ENCODE assay signal across 7 cellular contexts in the genomic region with DNA sequence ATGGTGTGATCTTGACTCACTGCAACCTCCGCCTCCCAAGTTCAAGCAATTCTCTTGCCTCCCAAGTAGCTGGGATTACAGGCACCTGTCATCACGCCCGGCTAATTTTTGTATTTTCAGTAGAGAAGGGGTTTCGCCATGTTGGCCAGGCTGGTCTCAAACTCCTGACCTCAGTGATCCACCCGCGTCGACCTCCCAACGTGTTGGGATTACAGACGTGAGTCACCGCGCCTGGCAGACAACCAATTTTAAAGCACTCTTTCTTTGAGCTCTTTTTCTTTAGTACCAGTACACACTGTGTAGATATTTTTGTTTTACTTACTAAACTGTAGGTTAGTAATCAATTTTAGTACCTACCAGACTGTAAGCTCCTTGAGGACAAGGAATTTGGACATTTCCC. TPM values are rescaled to one million over a fixed set of nuclear protein-coding genes. Genes with fewer than 3 reads are reported as not detected.
DNase-seq lines count a peak whose midpoint lies in the region; ATAC-seq and TF ChIP-seq lines count a peak whose summit lies in the region.
"Not testable (repeated sequence)": the region's sequence is repeated elsewhere in the genome, so short reads cannot be mapped to it uniquely, and the experiment has no call there.

No MANE protein-coding gene starts in this region.

- not testable (repeated sequence) for H4K20me1 ChIP-seq in PC-9 (ENCODE audit: insufficient read depth)

- peak; percentile 11 for DNase-seq in ELR (ENCODE audit: low read depth)
- not testable (repeated sequence) for DNase-seq in PC-9; activated CD8-positive, alpha-beta T cell treated with anti-CD3 and anti-CD28 coated beads for 36 hours; adipocyte (ENCODE audit: low read depth); endodermal cell
- peak; percentile 74 for DNase-seq in iris pigment epithelial cell (ENCODE audit: low read depth)

- peak overlapping the region; percentile 94; the same call in 1 of the 2 replicates for H3K4me3 ChIP-seq in PC-9
- peak overlapping the region; percentile 99 for H3K4me3 ChIP-seq in adipocyte (ENCODE audit: low read length)
- H3K4me3 ChIP-seq in endodermal cell (ENCODE audit: low read length), result peak overlapping the region; percentile 98
- not testable (repeated sequence) for H3K4me3 ChIP-seq in parathyroid adenoma (ENCODE audit: low read depth, low read length)

- BruUV-seq in PC-9 (replicated peaks; lab: Mats Ljungman, UMichigan), result not testable (repeated sequence)

- ATAC-seq in activated CD8-positive, alpha-beta T cell treated with anti-CD3 and anti-CD28 coated beads for 36 hours, result not testable (repeated sequence)

- H3K79me2 ChIP-seq in PC-9 (ENCODE audit: low read depth) (peaks cover 75% of the 10 kb centered on the region), parathyroid adenoma (peaks cover 55% of the 10 kb centered on the region)

- H3F3A ChIP-seq in PC-9 (ENCODE audit: insufficient read depth, low read depth), result not testable (repeated sequence)

- not testable (repeated sequence) for H3K27me3 ChIP-seq in PC-9 (ENCODE audit: insufficient read depth, low read depth); adipocyte (replicated peaks; ENCODE audit: control insufficient read depth, insufficient read depth, low read length); endodermal cell (ENCODE audit: control insufficient read depth, insufficient read depth, low read length, poor library complexity, severe bottlenecking); parathyroid adenoma (ENCODE audit: control insufficient read depth, insufficient read depth, low read length)

- H2AFZ ChIP-seq in PC-9, parathyroid adenoma: not testable (repeated sequence)

- H3K9ac ChIP-seq in adipocyte (ENCODE audit: low read length); endodermal cell (ENCODE audit: extremely low read depth, low read length, poor library complexity, severe bottlenecking); parathyroid adenoma: not testable (repeated sequence)

- peaks cover 33% of the 10 kb centered on the region for H3K4me1 Mint-ChIP-seq in activated CD8-positive, alpha-beta T cell treated with anti-CD3 and anti-CD28 coated beads for 36 hours (ENCODE audit: low read depth)
- H3K4me1 Mint-ChIP-seq in endodermal cell, result peaks cover 20% of the 10 kb centered on the region

- intact Hi-C loops in PC-9 (cut with micrococcal nuclease; ENCODE audit: unreplicated experiment), result loop anchor here (10.0 kb wide), 1 partner anchor 608 kb away; the partner anchor contains the start of genes FASTKD2 and MDH1B
- intact Hi-C loops in activated CD8-positive, alpha-beta T cell treated with anti-CD3 and anti-CD28 coated beads for 36 hours (cut with micrococcal nuclease), result not testable (repeated sequence)

- not testable (repeated sequence) for H3K9me3 ChIP-seq in PC-9 (ENCODE audit: insufficient read depth, low read depth); adipocyte (ENCODE audit: control insufficient read depth, low read length); parathyroid adenoma (ENCODE audit: control insufficient read depth, low read length)
- peaks cover 12% of the 10 kb centered on the region for H3K9me3 ChIP-seq in endodermal cell (ENCODE audit: control insufficient read depth, low read length)

- H3K4me1 ChIP-seq in PC-9 (replicated peaks; ENCODE audit: insufficient read depth) (peaks cover 16% of the 10 kb centered on the region), adipocyte (ENCODE audit: control insufficient read depth, insufficient read depth, low read length) (peaks cover 34% of the 10 kb centered on the region), parathyroid adenoma (peaks cover 14% of the 10 kb centered on the region)
- H3K4me1 ChIP-seq in endodermal cell (ENCODE audit: control insufficient read depth, insufficient read depth, low read length), result not testable (repeated sequence)

- H3K4me3 Mint-ChIP-seq in activated CD8-positive, alpha-beta T cell treated with anti-CD3 and anti-CD28 coated beads for 36 hours, result peak overlapping the region; percentile 75
- H3K4me3 Mint-ChIP-seq in endodermal cell, result peak overlapping the region; percentile 26

- not testable (repeated sequence) for TF ChIP-seq CTCF in PC-9 (conservative IDR thresholded peaks at IDR 0.05); activated CD8-positive, alpha-beta T cell treated with anti-CD3 and anti-CD28 coated beads for 36 hours (IDR thresholded peaks at IDR 0.05); endodermal cell (conservative IDR thresholded peaks at IDR 0.05); parathyroid adenoma (IDR thresholded peaks at IDR 0.05)

- H3K9me2 ChIP-seq in PC-9 (ENCODE audit: insufficient read depth), result not testable (repeated sequence)

- peaks cover 37% of the 10 kb centered on the region for H3K36me3 Mint-ChIP-seq in activated CD8-positive, alpha-beta T cell treated with anti-CD3 and anti-CD28 coated beads for 36 hours (ENCODE audit: low read depth)
- peaks cover 30% of the 10 kb centered on the region for H3K36me3 Mint-ChIP-seq in endodermal cell (ENCODE audit: low read depth)

- not testable (repeated sequence) for H3K27ac ChIP-seq in PC-9; endodermal cell (ENCODE audit: low read depth, low read length); parathyroid adenoma

- not testable (repeated sequence) for H3K27me3 Mint-ChIP-seq in activated CD8-positive, alpha-beta T cell treated with anti-CD3 and anti-CD28 coated beads for 36 hours; endodermal cell (ENCODE audit: insufficient read depth)

- H3K9me3 Mint-ChIP-seq in activated CD8-positive, alpha-beta T cell treated with anti-CD3 and anti-CD28 coated beads for 36 hours; endodermal cell: not testable (repeated sequence)

- CTCF ChIA-PET in PC-9 (lab: Charles Lee), result interaction anchor here (0.6 kb wide), 2 partner anchors 9 to 102 kb away, joined by 3 to 7 read pairs; no protein-coding TSS in a partner anchor
- CTCF ChIA-PET in activated CD8-positive, alpha-beta T cell treated with anti-CD3 and anti-CD28 coated beads for 36 hours (lab: Charles Lee), result not testable (repeated sequence)

- H3K36me3 ChIP-seq in PC-9 (ENCODE audit: low read depth) (peaks cover 14% of the 10 kb centered on the region), adipocyte (ENCODE audit: control insufficient read depth, insufficient read depth, low read length, severe bottlenecking) (peaks cover 13% of the 10 kb centered on the region), endodermal cell (ENCODE audit: control insufficient read depth, insufficient read depth, low read length) (peaks cover 28% of the 10 kb centered on the region)
- H3K36me3 ChIP-seq in parathyroid adenoma (ENCODE audit: control insufficient read depth, insufficient read depth, low read length), result not testable (repeated sequence)

- POLR2A ChIA-PET in PC-9 (lab: Charles Lee; ENCODE audit: unreplicated experiment), result not testable (repeated sequence)
- POLR2A ChIA-PET in activated CD8-positive, alpha-beta T cell treated with anti-CD3 and anti-CD28 coated beads for 36 hours (lab: Charles Lee), result interaction anchor here (1.1 to 1.5 kb wide), 2 partner anchors 20 to 68 kb away, joined by 3 read pairs; no protein-coding TSS in a partner anchor

- not testable (repeated sequence) for H3K27ac Mint-ChIP-seq in activated CD8-positive, alpha-beta T cell treated with anti-CD3 and anti-CD28 coated beads for 36 hours; endodermal cell

- WGBS in endodermal cell (ENCODE audit: insufficient coverage in 1 of 2, insufficient read length in 1 of 2), 2 experiments, result 88 to 97% methylated on average over 8 to 11 of the region's 11 CpGs

- H3K4me2 ChIP-seq in PC-9 (peak overlapping the region; percentile 92; the same call in 1 of the 2 replicates), parathyroid adenoma (ENCODE audit: low read length) (peak overlapping the region; percentile 94)

RNA-seq across cellular contexts. Expression of gene NDUFS1, which starts 2.2 kb away (rescaled TPM):
- total RNA-seq in PC-9 (2021) (60.7 and 68.9 TPM in 2 replicates), endodermal cell (10 to 100 TPM; 88.3 to 91.5 TPM)
- total RNA-seq in activated CD8-positive, alpha-beta T cell treated with anti-CD3 and anti-CD28 coated beads for 36 hours, result 10 to 100 TPM; 81.2 to 89.3 TPM
- 66.8 TPM for polyA plus RNA-seq in endodermal cell (2013, experiment 1 of 2)
- 54.6 TPM for polyA plus RNA-seq in endodermal cell (2013, experiment 2 of 2)

RNA-seq across cellular contexts. Expression of gene EEF1B2, which starts 2.7 kb away (rescaled TPM):
- total RNA-seq in PC-9 (2021), result 328 and 367 TPM in 2 replicates
- 1,000 to 10,000 TPM; 1,168 to 1,169 TPM for total RNA-seq in activated CD8-positive, alpha-beta T cell treated with anti-CD3 and anti-CD28 coated beads for 36 hours
- total RNA-seq in endodermal cell, result 100 to 1,000 TPM; 518 to 562 TPM
- 620 TPM for polyA plus RNA-seq in endodermal cell (2013, experiment 1 of 2)
- 612 TPM for polyA plus RNA-seq in endodermal cell (2013, experiment 2 of 2)
